Comparison of ENCODE assay signal across 23 cellular contexts in the genomic region with DNA sequence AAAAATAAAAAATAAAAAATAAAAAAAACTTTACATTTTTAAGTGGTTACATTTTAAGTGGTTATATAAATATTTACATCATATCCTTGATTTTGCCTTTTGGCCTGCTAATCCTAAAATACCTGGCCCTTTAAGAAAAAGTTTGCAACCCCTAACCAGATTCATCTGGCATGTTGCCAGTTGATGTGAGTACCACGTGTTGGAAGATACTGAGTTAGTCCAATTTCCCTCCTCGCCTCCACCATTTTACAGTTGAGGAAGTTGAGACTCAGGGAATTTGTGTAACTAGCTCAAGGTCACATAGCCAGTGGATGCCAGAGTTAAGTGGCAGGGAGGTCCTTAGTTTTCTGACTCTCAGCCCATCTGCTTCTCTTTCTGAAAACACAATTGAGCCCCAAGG. TPM values are rescaled to one million over a fixed set of nuclear protein-coding genes. Genes with fewer than 3 reads are reported as not detected.
"Had no signal": no experiment of that assay in that cellular context is flagged by ENCODE, and none has a peak within 500 bp of the region (broad histone marks: within the 10 kb centered on the region; RNA-seq: fewer than 3 reads in every experiment).

No MANE protein-coding gene starts in this region.

- H3K36me3 ChIP-seq: cardiac muscle cell, esophagus squamous epithelium, thyroid gland had no signal

- H3K27ac ChIP-seq: cardiac muscle cell, esophagus squamous epithelium, thyroid gland had no signal

- DNase-seq: activated CD4-positive, alpha-beta T cell treated with anti-CD3 and anti-CD28 coated beads, Interleukin-2, amount 10 ng/mL, durations not matched to agents 24 days and 14 days; activated CD8-positive, alpha-beta T cell treated with anti-CD3 and anti-CD28 coated beads for 36 hours; activated naive CD4-positive, alpha-beta T cell; activated naive CD8-positive, alpha-beta T cell treated with anti-CD3 and anti-CD28 coated beads for 36 hours; activated T-cell treated with anti-CD3 and anti-CD28 coated beads, Interleukin-2, amount 50 U/mL, for 1 hour; amygdala; effector memory CD8-positive, alpha-beta T cell; esophagus squamous epithelium; left ventricle myocardium superior; retina; stimulated activated CD4-positive, alpha-beta T cell treated with anti-CD3 and anti-CD28 coated beads, Interleukin-12 subunit alpha, Interleukin-12 subunit beta, amount 100 ng/mL, for 4 hours; stimulated activated CD4-positive, alpha-beta T cell treated with anti-CD3 and anti-CD28 coated beads, Interleukin-1b, Interleukin-23, amount 100 ng/mL, for 48 hours; stimulated activated CD8-positive, alpha-beta memory T cell treated with anti-CD3 and anti-CD28 coated beads, Interleukin-4, amount 100 ng/mL, for 48 hours; stimulated activated naive CD4-positive, alpha-beta T cell; thyroid gland had no signal

- ATAC-seq: activated CD8-positive, alpha-beta T cell treated with anti-CD3 and anti-CD28 coated beads for 36 hours; activated T-helper 17 cell treated with anti-CD3 and anti-CD28 coated beads, Interleukin-2, amount 50 U/mL, for 72 hours; effector memory CD8-positive, alpha-beta T cell; left ventricle myocardium superior had no signal

- H3K4me3 ChIP-seq: cardiac muscle cell, esophagus squamous epithelium, thyroid gland had no signal

- H3K27me3 ChIP-seq: cardiac muscle cell, esophagus squamous epithelium, thyroid gland had no signal

- H3K9me3 ChIP-seq: esophagus squamous epithelium, thyroid gland had no signal

RNA-seq across cellular contexts. Expression of gene ELF5, which starts 5.1 kb away (rescaled TPM):
- total RNA-seq: activated CD4-positive, alpha-beta T cell treated with anti-CD3 and anti-CD28 coated beads, Interleukin-2, amount 10 ng/mL, durations not matched to agents 24 days and 14 days; activated CD8-positive, alpha-beta T cell treated with anti-CD3 and anti-CD28 coated beads for 36 hours; activated naive CD8-positive, alpha-beta T cell treated with anti-CD3 and anti-CD28 coated beads for 36 hours; activated T-helper 17 cell treated with anti-CD3 and anti-CD28 coated beads, Interleukin-2, amount 50 U/mL, for 72 hours; cardiac muscle cell; dermis microvascular lymphatic vessel endothelial cell; glomerular endothelial cell; left ventricle myocardium superior; mononuclear cell; neural crest cell; omental fat pad; posterior vena cava; thyroid gland had no signal
- polyA plus RNA-seq: cardiac muscle cell had no signal
